In genomic region chr3:43104786-43105185, GRCh38 we compare ENCODE assay signal across 8 cellular contexts. TPM values are rescaled to one million over a fixed set of nuclear protein-coding genes. Genes with fewer than 3 reads are reported as not detected.
DNase-seq lines count a peak whose midpoint lies in the region; ATAC-seq and TF ChIP-seq lines count a peak whose summit lies in the region.

No MANE protein-coding gene starts in this region.

- H3K4me3 ChIP-seq in heart right ventricle (peak overlapping the region; percentile 68 to 97 (median 89)), rectal smooth muscle tissue (ENCODE audit: low read length) (peak overlapping the region; percentile 58)

- H2BK15ac ChIP-seq in H9 (ENCODE audit: low read depth, low read length), result no peak overlapping the region

- TF ChIP-seq CTCF in H9 (conservative IDR thresholded peaks at IDR 0.05) (no peak), WTC11 (IDR thresholded peaks at IDR 0.05) (no peak), heart right ventricle (IDR thresholded peaks at IDR 0.05) (no peak)

- no peaks in the 10 kb centered on the region for H3K36me3 ChIP-seq in heart right ventricle
- no peaks in the 10 kb centered on the region for H3K36me3 ChIP-seq in rectal smooth muscle tissue (ENCODE audit: control insufficient read depth, insufficient read depth, low read length)

- H2BK20ac ChIP-seq in H9 (ENCODE audit: low read depth, low read length, poor library complexity, severe bottlenecking), result no peak overlapping the region

- H3K4me1 Mint-ChIP-seq in H9, result peaks cover 9 to 11% of the 10 kb centered on the region in 2 experiments
- peaks cover 5% of the 10 kb centered on the region for H3K4me1 Mint-ChIP-seq in WTC11

- H4K20me1 ChIP-seq in H9 (ENCODE audit: control insufficient read depth, insufficient read depth, insufficient read length), result peaks cover 5% of the 10 kb centered on the region

- H3K27ac ChIP-seq in H9 (ENCODE audit: insufficient read length, low read depth, low read length), result no peak overlapping the region
- peak overlapping the region in 2 of 10 donors; percentile 68 to 74 for H3K27ac ChIP-seq in heart right ventricle
- H3K27ac ChIP-seq in rectal smooth muscle tissue (ENCODE audit: low read depth, low read length), result no peak overlapping the region

- no peak overlapping the region for H2BK12ac ChIP-seq in H9 (ENCODE audit: insufficient read length, low read depth, low read length)

- no peak overlapping the region for H4K91ac ChIP-seq in H9 (ENCODE audit: insufficient read length, low read depth, low read length)

- DNase-seq in H9 (no peak), WTC11 (ENCODE audit: low spot score) (no peak), heart right ventricle (no peak), iPS-NIHi7 (ENCODE audit: extremely low spot score) (no peak), NCI-H1417 treated with DMSO at 0.1 percent for 48 hours (lab: John Stamatoyannopoulos, UW) (no peak), OCI-M2 (lab: John Stamatoyannopoulos, UW; ENCODE audit: unreplicated experiment) (no peak), NCI-H345 (lab: John Stamatoyannopoulos, UW) (no peak)

- H4K8ac ChIP-seq in H9 (replicated peaks; ENCODE audit: insufficient read length, low read depth, low read length), result no peak overlapping the region

- no peak overlapping the region for H3T11ph ChIP-seq in H9 (ENCODE audit: low read length)

- peaks cover 3% of the 10 kb centered on the region for H3K23me2 ChIP-seq in H9 (ENCODE audit: insufficient read length, low read depth, low read length, poor library complexity, severe bottlenecking)

- H3K79me1 ChIP-seq in H9 (ENCODE audit: insufficient read depth, low read depth, low read length, poor library complexity, severe bottlenecking), result peaks cover 4% of the 10 kb centered on the region

- intact Hi-C loops in heart right ventricle (cut with DNase I), result no loop called here

- H3K27me3 Mint-ChIP-seq in H9 (ENCODE audit: low read depth) (peaks cover 22% of the 10 kb centered on the region), WTC11 (ENCODE audit: low read depth) (peaks cover 16% of the 10 kb centered on the region)

- H3K36me3 Mint-ChIP-seq in H9 (ENCODE audit: insufficient read depth in 1 of 3, low read depth in 3 of 3), result no peaks in the 10 kb centered on the region; a peak in 1 of 7 replicates
- H3K36me3 Mint-ChIP-seq in WTC11, result no peaks in the 10 kb centered on the region

- peak overlapping the region; percentile 62 to 74 for H3K4me3 Mint-ChIP-seq in H9
- peak overlapping the region; percentile 59 for H3K4me3 Mint-ChIP-seq in WTC11

- H3K9me3 ChIP-seq in H9 (ENCODE audit: control insufficient read depth, low read depth, low read length) (no peaks in the 10 kb centered on the region), heart right ventricle (no peaks in the 10 kb centered on the region)

- CTCF ChIA-PET in WTC11 (lab: Charles Lee), result interaction anchor here (1.0 to 1.6 kb wide), 2 partner anchors 33 to 143 kb away, joined by 8 read pairs; no protein-coding TSS in a partner anchor

- H3K27ac Mint-ChIP-seq in H9 (no peak overlapping the region), WTC11 (no peak overlapping the region)

- no peak overlapping the region for H3K56ac ChIP-seq in H9 (ENCODE audit: insufficient read length, low read depth, low read length)

- no peak overlapping the region for H2AK5ac ChIP-seq in H9 (ENCODE audit: insufficient read length, low read length)

- H2BK5ac ChIP-seq in H9 (ENCODE audit: insufficient read length, low read length), result no peak overlapping the region

- no peak overlapping the region for H2AFZ ChIP-seq in H9 (ENCODE audit: low read length)

- H3K27me3 ChIP-seq in H9 (ENCODE audit: insufficient read depth, low read length) (no peaks in the 10 kb centered on the region; the same call in 1 of the 2 replicates), heart right ventricle (no peaks in the 10 kb centered on the region), rectal smooth muscle tissue (ENCODE audit: control insufficient read depth, insufficient read depth, low read length) (no peaks in the 10 kb centered on the region)

- no peak overlapping the region for H3K4ac ChIP-seq in H9 (ENCODE audit: low read depth, low read length)

- H2BK120ac ChIP-seq in H9 (ENCODE audit: low read depth, low read length, poor library complexity, severe bottlenecking), result no peak overlapping the region

- POLR2A ChIA-PET in WTC11 (lab: Charles Lee), result no interaction called here

- no peak overlapping the region for H4K5ac ChIP-seq in H9 (ENCODE audit: insufficient read length, low read depth, low read length)

- no peaks in the 10 kb centered on the region for H3K9me3 Mint-ChIP-seq in H9
- no peaks in the 10 kb centered on the region for H3K9me3 Mint-ChIP-seq in WTC11

- WGBS in H9 (ENCODE audit: extremely low coverage, insufficient read length, low lambda C conversion rate), result no CpG with 5 or more reads among the region's 11 CpGs
- 68 to 73% methylated on average over 11 of the region's 11 CpGs for WGBS in heart right ventricle, 2 donors

- no peaks in the 10 kb centered on the region for H3K79me2 ChIP-seq in H9 (ENCODE audit: insufficient read depth, low read length)

- no peak overlapping the region for H3K14ac ChIP-seq in H9 (ENCODE audit: insufficient read depth, low read length)

- no peaks in the 10 kb centered on the region for H3K4me1 ChIP-seq in H9 (ENCODE audit: insufficient read depth, low read length)
- H3K4me1 ChIP-seq in heart right ventricle, result peaks cover 0 to 36% (median 23%) of the 10 kb centered on the region in 9 donors
- H3K4me1 ChIP-seq in rectal smooth muscle tissue (ENCODE audit: control insufficient read depth, insufficient read depth, low read length), result peaks cover 5% of the 10 kb centered on the region

- peak overlapping the region; percentile 62 for H3K4me2 ChIP-seq in H9 (ENCODE audit: insufficient read depth, insufficient read length, low read length)

- H3K18ac ChIP-seq in H9 (ENCODE audit: insufficient read length, low read depth, low read length), result no peak overlapping the region

- no peak overlapping the region for H3K23ac ChIP-seq in H9 (ENCODE audit: insufficient read length, low read depth, low read length)

- no peak overlapping the region for H3K9ac ChIP-seq in H9 (ENCODE audit: extremely low read depth, insufficient read length, low read length)
- H3K9ac ChIP-seq in rectal smooth muscle tissue (ENCODE audit: low read length), result peak overlapping the region; percentile 4

- ATAC-seq in WTC11, result no peak
- peak in 1 of 8 donors; percentile 9 for ATAC-seq in heart right ventricle

TF ChIP-seq in WTC11, 78 proteins besides CTCF, POLR2A, EP300 and RAD21 (continues in another document):
- TF ChIP-seq ZNF416 (CRISPR knock-in tag; IDR thresholded peaks at IDR 0.05) (no peak), ZNF138 (CRISPR knock-in tag; conservative IDR thresholded peaks at IDR 0.05) (no peak), MXD4 (CRISPR knock-in tag; IDR thresholded peaks at IDR 0.05; ENCODE audit: borderline replicate concordance) (no peak), ATF1 (CRISPR knock-in tag; IDR thresholded peaks at IDR 0.05) (no peak), MAX (CRISPR knock-in tag; IDR thresholded peaks at IDR 0.05) (no peak), KAT7 (CRISPR knock-in tag; IDR thresholded peaks at IDR 0.05; ENCODE audit: borderline replicate concordance) (no peak), TP53 (CRISPR knock-in tag; IDR thresholded peaks at IDR 0.05) (no peak), SMAD3 (CRISPR knock-in tag; IDR thresholded peaks at IDR 0.05; ENCODE audit: borderline replicate concordance) (no peak), HMGXB4 (CRISPR knock-in tag; IDR thresholded peaks at IDR 0.05) (no peak), JUN (CRISPR knock-in tag; IDR thresholded peaks at IDR 0.05) (no peak), FOXP1 (CRISPR knock-in tag; IDR thresholded peaks at IDR 0.05; ENCODE audit: borderline replicate concordance) (no peak), E2F4 (CRISPR knock-in tag; IDR thresholded peaks at IDR 0.05; ENCODE audit: borderline replicate concordance, low read depth) (no peak), GTF2I (CRISPR knock-in tag; conservative IDR thresholded peaks at IDR 0.05) (no peak), NFE2L1 (CRISPR knock-in tag; IDR thresholded peaks at IDR 0.05) (no peak), TEAD4 (CRISPR knock-in tag; IDR thresholded peaks at IDR 0.05) (no peak)

RNA-seq across cellular contexts. Expression of gene POMGNT2, which starts 1.1 kb away (rescaled TPM):
- total RNA-seq in H9 (2021) (12.9 and 14.0 TPM in 2 replicates), WTC11 (2021) (12.5 to 17.0 TPM (median 16.4 TPM) in 3 replicates), heart right ventricle (10 to 100 TPM; 12.8 to 29.4 (median 17.6) TPM)
- 10 to 100 TPM in 1 of 2 donors, 1 to 10 TPM in 1; 7.1 to 16.8 TPM for polyA plus RNA-seq in heart right ventricle
